10 cellular contexts compared by ENCODE assay signal in genomic region chr10:98404571-98405396, GRCh38. TPM values are rescaled to one million over a fixed set of nuclear protein-coding genes. Genes with fewer than 3 reads are reported as not detected.
DNase-seq lines count a peak whose midpoint lies in the region; ATAC-seq and TF ChIP-seq lines count a peak whose summit lies in the region.
"Had no signal": no experiment of that assay in that cellular context is flagged by ENCODE, and none has a peak within 500 bp of the region (broad histone marks: within the 10 kb centered on the region; RNA-seq: fewer than 3 reads in every experiment).

No MANE protein-coding gene starts in this region.

- H3K9me3 Mint-ChIP-seq in activated CD8-positive, alpha-beta T cell treated with anti-CD3 and anti-CD28 coated beads for 36 hours, result no peaks in the 10 kb centered on the region
- no peaks in the 10 kb centered on the region for H3K9me3 Mint-ChIP-seq in osteocyte (ENCODE audit: unreplicated experiment)
- H3K9me3 Mint-ChIP-seq: activated T-cell treated with anti-CD3 and anti-CD28 coated beads, Interleukin-2, amount 50 U/mL, for 4 hours; naive B cell had no signal

- TF ChIP-seq CTCF in activated CD8-positive, alpha-beta T cell treated with anti-CD3 and anti-CD28 coated beads for 36 hours (IDR thresholded peaks at IDR 0.05), result no peak
- no peak for TF ChIP-seq CTCF in osteocyte (IDR thresholded peaks at IDR 0.05)

- no peak overlapping the region for H3K4me3 Mint-ChIP-seq in activated CD8-positive, alpha-beta T cell treated with anti-CD3 and anti-CD28 coated beads for 36 hours
- no peak overlapping the region for H3K4me3 Mint-ChIP-seq in osteocyte (ENCODE audit: unreplicated experiment)
- H3K4me3 Mint-ChIP-seq: activated T-cell treated with anti-CD3 and anti-CD28 coated beads, Interleukin-2, amount 50 U/mL, for 4 hours; naive B cell had no signal

- peaks cover 15% of the 10 kb centered on the region for H3K4me1 Mint-ChIP-seq in activated CD8-positive, alpha-beta T cell treated with anti-CD3 and anti-CD28 coated beads for 36 hours (ENCODE audit: low read depth)
- H3K4me1 Mint-ChIP-seq in osteocyte (ENCODE audit: unreplicated experiment), result peaks cover 15% of the 10 kb centered on the region

- CTCF ChIA-PET in activated CD8-positive, alpha-beta T cell treated with anti-CD3 and anti-CD28 coated beads for 36 hours (lab: Charles Lee), result interaction anchor here (1.3 kb wide), 1 partner anchor 8 kb away, joined by 3 read pairs; no protein-coding TSS in a partner anchor

- peaks cover 7% of the 10 kb centered on the region for H3K36me3 Mint-ChIP-seq in activated CD8-positive, alpha-beta T cell treated with anti-CD3 and anti-CD28 coated beads for 36 hours (ENCODE audit: low read depth)
- H3K36me3 Mint-ChIP-seq in osteocyte (ENCODE audit: unreplicated experiment), result no peaks in the 10 kb centered on the region

- POLR2A ChIA-PET in activated CD8-positive, alpha-beta T cell treated with anti-CD3 and anti-CD28 coated beads for 36 hours (lab: Charles Lee), result interaction anchor here (1.1 to 1.2 kb wide), 2 partner anchors 8 to 11 kb away, joined by 4 read pairs; partner anchors contain the start of gene PYROXD2

- peak; percentile 63 for DNase-seq in activated CD8-positive, alpha-beta T cell treated with anti-CD3 and anti-CD28 coated beads for 36 hours
- DNase-seq in osteocyte (ENCODE audit: extremely low spot score, unreplicated experiment), result no peak
- DNase-seq in inferior parietal cortex (ENCODE audit: extremely low spot score), result no peak
- no peak for DNase-seq in NCI-H345 (lab: John Stamatoyannopoulos, UW)
- no peak for DNase-seq in UCSD-AML1 (lab: John Stamatoyannopoulos, UW; ENCODE audit: unreplicated experiment)
- no peak for DNase-seq in NK-92 treated with Interleukin-12 subunit alpha and Interleukin-12 subunit beta, amount 100 ng/mL, for 24 hours (lab: John Stamatoyannopoulos, UW)
- DNase-seq: activated T-cell treated with anti-CD3 and anti-CD28 coated beads, Interleukin-2, amount 50 U/mL, for 4 hours; naive B cell had no signal

- peak overlapping the region; percentile 77 for H3K27ac Mint-ChIP-seq in activated CD8-positive, alpha-beta T cell treated with anti-CD3 and anti-CD28 coated beads for 36 hours
- peak overlapping the region; percentile 64 for H3K27ac Mint-ChIP-seq in osteocyte (ENCODE audit: unreplicated experiment)

- ATAC-seq in GM18867 (IDR thresholded peaks at IDR 0.05; ENCODE audit: unreplicated experiment) (peak; percentile 36), HG02610 (IDR thresholded peaks at IDR 0.05; ENCODE audit: unreplicated experiment) (peak; percentile 66)
- ATAC-seq in activated CD8-positive, alpha-beta T cell treated with anti-CD3 and anti-CD28 coated beads for 36 hours, result peak; percentile 68

- intact Hi-C loops in activated CD8-positive, alpha-beta T cell treated with anti-CD3 and anti-CD28 coated beads for 36 hours (cut with micrococcal nuclease), result no loop called here

- H3K27me3 Mint-ChIP-seq in activated CD8-positive, alpha-beta T cell treated with anti-CD3 and anti-CD28 coated beads for 36 hours, result no peaks in the 10 kb centered on the region
- H3K27me3 Mint-ChIP-seq in osteocyte (ENCODE audit: unreplicated experiment), result no peaks in the 10 kb centered on the region
- H3K27me3 Mint-ChIP-seq: naive B cell had no signal

RNA-seq across cellular contexts. Expression of gene PYROXD2, which starts 10.2 kb away (rescaled TPM):
- 1 to 10 TPM; 5.3 to 6.2 TPM for total RNA-seq in activated CD8-positive, alpha-beta T cell treated with anti-CD3 and anti-CD28 coated beads for 36 hours
- total RNA-seq in osteocyte, result 4.6 and 4.8 TPM in 2 replicates

RNA-seq across cellular contexts. Expression of gene HPS1, which starts 42.0 kb away (rescaled TPM):
- total RNA-seq in activated CD8-positive, alpha-beta T cell treated with anti-CD3 and anti-CD28 coated beads for 36 hours, result 10 to 100 TPM; 51.9 to 52.1 TPM
- 61.9 and 67.1 TPM in 2 replicates for total RNA-seq in osteocyte
